22 cellular contexts compared by ENCODE assay signal in the genomic region with DNA sequence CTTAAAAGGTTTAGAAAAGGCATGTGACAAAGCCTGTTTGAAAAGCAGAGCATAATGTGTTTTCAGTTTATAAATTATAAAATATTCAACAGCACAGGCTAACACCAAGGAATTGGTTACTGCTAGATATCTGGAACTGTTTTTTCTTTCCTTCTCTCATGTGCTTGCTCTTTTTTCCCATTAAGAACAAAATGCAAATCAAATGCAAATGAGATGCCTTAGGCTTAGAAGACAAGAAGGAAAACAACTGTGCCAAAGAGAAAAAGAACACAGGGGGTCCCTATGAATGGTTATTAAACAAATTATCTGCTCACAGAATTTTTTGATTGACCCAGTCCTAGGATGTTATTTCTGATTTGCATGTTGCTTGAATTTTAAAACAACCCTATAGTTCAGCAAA.
"Had no signal": no experiment of that assay in that cellular context is flagged by ENCODE, and none has a peak within 500 bp of the region (broad histone marks: within the 10 kb centered on the region; RNA-seq: fewer than 3 reads in every experiment).

No MANE protein-coding gene starts in this region.

- H3K27me3 ChIP-seq: Peyer's patch, SJSA1 had no signal

- H3K9me3 ChIP-seq: Peyer's patch, SJSA1 had no signal

- H3K27ac ChIP-seq: Peyer's patch, SJSA1 had no signal

- ATAC-seq: activated T-cell treated with anti-CD3 and anti-CD28 coated beads, Interleukin-2, amount 50 U/mL, for 4 hours had no signal

- H3K4me3 ChIP-seq: Peyer's patch, SJSA1 had no signal

- H3K4me1 ChIP-seq: Peyer's patch, SJSA1 had no signal

- DNase-seq: activated B cell treated with CpG ODN at 0.5 μM for 24 hours; activated CD4-positive, alpha-beta memory T cell treated with anti-CD3 and anti-CD28 coated beads for 36 hours; activated CD4-positive, alpha-beta T cell treated with anti-CD3 and anti-CD28 coated beads for 1 hour; activated CD4-positive, alpha-beta T cell treated with anti-CD3 and anti-CD28 coated beads, Interleukin-2, amount 10 ng/mL, durations not matched to agents 24 days and 14 days; activated CD8-positive, alpha-beta memory T cell treated with anti-CD3 and anti-CD28 coated beads for 24 hours; activated gamma-delta T cell treated with Interleukin-2 at 50 U/mL for 16 hours; activated naive CD4-positive, alpha-beta T cell treated with anti-CD3 and anti-CD28 coated beads, Interleukin-2, amount 10 ng/mL, durations not matched to agents 7 days and 5 days; activated naive CD8-positive, alpha-beta T cell treated with anti-CD3 and anti-CD28 coated beads for 36 hours; activated T-cell treated with anti-CD3 and anti-CD28 coated beads, Interleukin-2, amount 50 U/mL, for 4 hours; caudate nucleus; KBM-7; NCI-H1092; NCI-H1417; NCI-H1694; NCI-H2029; NCI-H2107; NCI-H2171 treated with DMSO at 0.1 percent for 48 hours; NCI-H226; Peyer's patch; SHP77; T-helper 9 cell had no signal

- H3K36me3 ChIP-seq: Peyer's patch, SJSA1 had no signal
